9 cellular contexts compared by ENCODE assay signal in the genomic region with DNA sequence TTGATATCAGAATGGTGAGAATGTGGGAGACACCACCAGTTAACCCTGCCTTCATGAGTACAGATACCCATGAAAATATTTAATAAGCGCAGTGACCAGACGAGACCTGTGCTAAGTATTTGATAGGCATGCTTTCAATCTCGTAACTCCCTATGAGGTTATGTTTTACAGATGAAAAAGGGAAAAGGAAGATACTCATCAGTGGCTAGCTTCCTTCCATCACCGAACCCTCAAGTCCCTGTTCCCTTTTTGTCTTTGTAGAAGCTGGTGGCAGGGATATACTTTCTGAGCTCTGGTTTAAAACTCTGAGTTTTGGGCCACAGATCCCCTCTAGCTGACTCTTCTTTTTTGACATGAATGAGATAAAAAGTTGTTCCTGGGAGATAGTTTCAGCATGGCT. TPM values are rescaled to one million over a fixed set of nuclear protein-coding genes. Genes with fewer than 3 reads are reported as not detected.
A peak's percentile ranks its signal among the peaks of the same experiment; 100 is the strongest.
DNase-seq lines count a peak whose midpoint lies in the region; ATAC-seq, FAIRE-seq and TF ChIP-seq lines count a peak whose summit lies in the region.
"Had no signal": no experiment of that assay in that cellular context is flagged by ENCODE, and none has a peak within 500 bp of the region (broad histone marks: within the 10 kb centered on the region; RNA-seq: fewer than 3 reads in every experiment).

No MANE protein-coding gene starts in this region.

- intact Hi-C loops in prostate gland (cut with DNase I) = no loop called here

- H3K27me3 ChIP-seq in CD8-positive, alpha-beta memory T cell (ENCODE audit: insufficient read depth, low read length, poor library complexity, severe bottlenecking) = no peaks in the 10 kb centered on the region
- H3K27me3 ChIP-seq in H7 (ENCODE audit: control insufficient read depth, insufficient read depth, low read length) (no peaks in the 10 kb centered on the region), prostate gland (replicated peaks; ENCODE audit: insufficient read depth) (no peaks in the 10 kb centered on the region)

- H3K4me3 ChIP-seq in CD8-positive, alpha-beta memory T cell (ENCODE audit: low read length) = no peak overlapping the region
- H3K4me3 ChIP-seq in H7 (ENCODE audit: insufficient read depth, low read depth, low read length) (no peak overlapping the region), prostate gland (no peak overlapping the region)

- no peaks in the 10 kb centered on the region for H3K9me3 Mint-ChIP-seq in natural killer cell treated with Interleukin-12 subunit alpha and Interleukin-12 subunit beta and Interleukin-15 and Interleukin-18, amount 100 ng/mL, for 72 hours
- no peaks in the 10 kb centered on the region for H3K9me3 Mint-ChIP-seq in CD8-positive, alpha-beta memory T cell

- no peak for TF ChIP-seq CTCF in VCaP (conservative IDR thresholded peaks at IDR 0.05)
- TF ChIP-seq CTCF in prostate gland (IDR thresholded peaks at IDR 0.05) = no peak

- FAIRE-seq in GM12892 (lab: Jason Lieb, UNC) = peak; percentile 73
- FAIRE-seq: endometrium had no signal

- no peak for TF ChIP-seq POLR2A in GM12892 (IDR thresholded peaks at IDR 0.05; ENCODE audit: low read depth, low read length)
- TF ChIP-seq POLR2A in prostate gland (IDR thresholded peaks at IDR 0.05) = no peak

- no peaks in the 10 kb centered on the region for H3K36me3 ChIP-seq in CD8-positive, alpha-beta memory T cell (ENCODE audit: insufficient read depth, low read length)
- no peaks in the 10 kb centered on the region for H3K36me3 ChIP-seq in H7 (replicated peaks; ENCODE audit: control insufficient read depth, insufficient read depth, low read length)
- no peaks in the 10 kb centered on the region for H3K36me3 ChIP-seq in prostate gland

- no peak for DNase-seq in GM12892 (ENCODE audit: insufficient read length)
- no peak for DNase-seq in natural killer cell treated with Interleukin-12 subunit alpha and Interleukin-12 subunit beta and Interleukin-15 and Interleukin-18, amount 100 ng/mL, for 72 hours (ENCODE audit: low spot score)
- no peak for DNase-seq in CD8-positive, alpha-beta memory T cell
- no peak for DNase-seq in H7
- no peak for DNase-seq in activated T-cell treated with anti-CD3 and anti-CD28 coated beads, Interleukin-2, amount 50 U/mL, for 48 hours
- DNase-seq in prostate gland (ENCODE audit: low spot score) = no peak

- no peaks in the 10 kb centered on the region for H3K9me3 ChIP-seq in CD8-positive, alpha-beta memory T cell (ENCODE audit: low read length)
- H3K9me3 ChIP-seq in prostate gland = no peaks in the 10 kb centered on the region

- H3K4me1 ChIP-seq in CD8-positive, alpha-beta memory T cell (ENCODE audit: insufficient read depth, low read length) = no peaks in the 10 kb centered on the region
- H3K4me1 ChIP-seq in prostate gland (replicated peaks) = no peaks in the 10 kb centered on the region

- peak; percentile 13 for ATAC-seq in HG03108 (IDR thresholded peaks at IDR 0.05; ENCODE audit: unreplicated experiment)
- ATAC-seq in natural killer cell treated with Interleukin-12 subunit alpha and Interleukin-12 subunit beta and Interleukin-15 and Interleukin-18, amount 100 ng/mL, for 72 hours = no peak

- 0 out of 2 replicates have a peak overlapping the region, but pooled peaks have one; percentile 5 for H3K27ac ChIP-seq in VCaP
- H3K27ac ChIP-seq in CD8-positive, alpha-beta memory T cell (ENCODE audit: low read depth, low read length) = no peak overlapping the region
- H3K27ac ChIP-seq in prostate gland = no peak overlapping the region

- POLR2A ChIA-PET in CD8-positive, alpha-beta memory T cell (lab: Charles Lee) = no interaction called here

- no peaks in the 10 kb centered on the region for H3K27me3 Mint-ChIP-seq in natural killer cell treated with Interleukin-12 subunit alpha and Interleukin-12 subunit beta and Interleukin-15 and Interleukin-18, amount 100 ng/mL, for 72 hours
- no peaks in the 10 kb centered on the region for H3K27me3 Mint-ChIP-seq in CD8-positive, alpha-beta memory T cell

- peak overlapping the region; percentile 66 to 81 for H3K27ac Mint-ChIP-seq in natural killer cell treated with Interleukin-12 subunit alpha and Interleukin-12 subunit beta and Interleukin-15 and Interleukin-18, amount 100 ng/mL, for 72 hours
- no peak overlapping the region for H3K27ac Mint-ChIP-seq in CD8-positive, alpha-beta memory T cell

- no peaks in the 10 kb centered on the region for H3K36me3 Mint-ChIP-seq in natural killer cell treated with Interleukin-12 subunit alpha and Interleukin-12 subunit beta and Interleukin-15 and Interleukin-18, amount 100 ng/mL, for 72 hours
- peaks cover 4 to 35% (median 10%) of the 10 kb centered on the region in 3 donors for H3K36me3 Mint-ChIP-seq in CD8-positive, alpha-beta memory T cell

- 79% methylated on average over 4 of the region's 4 CpGs for WGBS in prostate gland

- CTCF ChIA-PET in CD8-positive, alpha-beta memory T cell (lab: Charles Lee) = interaction anchor here (1.7 kb wide), 1 partner anchor 8 kb away, joined by 7 read pairs; no protein-coding TSS in a partner anchor

- H3K4me1 Mint-ChIP-seq in natural killer cell treated with Interleukin-12 subunit alpha and Interleukin-12 subunit beta and Interleukin-15 and Interleukin-18, amount 100 ng/mL, for 72 hours (ENCODE audit: low read depth in 2 of 2) = peaks cover 10 to 22% of the 10 kb centered on the region in 2 donors
- peaks cover 24 to 42% (median 33%) of the 10 kb centered on the region in 3 donors for H3K4me1 Mint-ChIP-seq in CD8-positive, alpha-beta memory T cell

- H3K4me3 Mint-ChIP-seq in natural killer cell treated with Interleukin-12 subunit alpha and Interleukin-12 subunit beta and Interleukin-15 and Interleukin-18, amount 100 ng/mL, for 72 hours = peak overlapping the region; percentile 70
- H3K4me3 Mint-ChIP-seq in CD8-positive, alpha-beta memory T cell = no peak overlapping the region

RNA-seq across cellular contexts. Expression of a gene that starts 26.3 kb away (rescaled TPM):
- 27.9 TPM for polyA plus RNA-seq in GM12892 (2012; ENCODE audit: missing spikeins)
- total RNA-seq in natural killer cell treated with Interleukin-12 subunit alpha and Interleukin-12 subunit beta and Interleukin-15 and Interleukin-18, amount 100 ng/mL, for 72 hours = 10 to 100 TPM; 43.2 to 56.2 TPM
- 10 to 100 TPM; 29.7 to 32.9 TPM for total RNA-seq in CD8-positive, alpha-beta memory T cell
- polyA plus RNA-seq in CD8-positive, alpha-beta memory T cell = 20.9 TPM
- total RNA-seq in H7 (2014; rRNA removed; shearing (Covaris generic)) = 27.6 and 42.4 TPM in 2 replicates
- total RNA-seq in prostate gland = 10 to 100 TPM; 69.7 to 92.5 TPM

Comparison
In these comparisons a context has a peak if more than half of its experiments do, and no peak if none do; other contexts are left out.
1. H3K27ac Mint-ChIP-seq: peak in natural killer cell treated with Interleukin-12 subunit alpha and Interleukin-12 subunit beta and Interleukin-15 and Interleukin-18, amount 100 ng/mL, for 72 hours (2 of 2); none in CD8-positive, alpha-beta memory T cell (0 of 8).